Comparison of ENCODE assay signal across 9 cellular contexts in the genomic region with DNA sequence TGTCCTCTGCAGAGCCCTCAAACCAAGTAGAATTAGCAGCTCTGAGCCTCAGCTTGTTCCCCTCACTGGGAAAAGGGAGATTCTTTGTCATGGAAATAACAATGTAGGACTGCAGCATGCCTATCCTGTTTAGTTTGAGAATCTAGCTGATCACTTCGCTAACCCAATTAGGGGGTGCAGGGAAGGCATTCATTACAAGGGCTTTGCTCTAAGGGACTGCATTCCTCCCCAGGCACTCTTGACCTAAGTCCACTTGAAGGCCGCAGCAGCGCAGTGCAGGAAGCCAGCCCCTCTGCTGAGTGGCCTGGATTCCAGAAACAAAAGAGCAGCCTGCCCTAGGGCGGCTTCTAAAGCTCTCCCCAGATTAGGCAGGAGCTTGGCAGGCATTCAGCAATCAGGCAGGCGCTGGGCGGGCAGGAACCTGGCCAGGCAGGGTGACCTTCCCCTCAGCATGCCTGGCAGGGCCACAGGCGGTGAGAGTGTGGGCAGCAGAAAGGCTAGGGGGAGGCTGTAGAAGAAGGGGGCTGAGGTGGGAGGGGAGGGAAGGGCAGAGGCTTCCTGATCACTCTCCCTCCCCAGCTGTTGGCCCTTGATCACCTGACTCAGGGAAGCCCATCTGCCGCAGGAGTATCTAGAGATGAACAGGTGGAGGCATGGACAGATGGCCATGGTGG. TPM values are rescaled to one million over a fixed set of nuclear protein-coding genes. Genes with fewer than 3 reads are reported as not detected.
DNase-seq lines count a peak whose midpoint lies in the region; ATAC-seq and TF ChIP-seq lines count a peak whose summit lies in the region.
"Had no signal": no experiment of that assay in that cellular context is flagged by ENCODE, and none has a peak within 500 bp of the region (broad histone marks: within the 10 kb centered on the region; RNA-seq: fewer than 3 reads in every experiment).

No MANE protein-coding gene starts in this region.

- H3K36me3 ChIP-seq in NT2/D1 (ENCODE audit: insufficient read depth, insufficient read length, low read length) = no peaks in the 10 kb centered on the region
- H3K36me3 ChIP-seq in GM23248 (ENCODE audit: low read depth) = no peaks in the 10 kb centered on the region

- no peaks in the 10 kb centered on the region for H3K27me3 Mint-ChIP-seq in neural crest cell (ENCODE audit: low read depth)
- H3K27me3 Mint-ChIP-seq in natural killer cell treated with Interleukin-12 subunit alpha and Interleukin-12 subunit beta and Interleukin-15 and Interleukin-18, amount 100 ng/mL, for 72 hours = no peaks in the 10 kb centered on the region

- no peak overlapping the region for H2AFZ ChIP-seq in GM23248

- H3K9ac ChIP-seq in NT2/D1 (ENCODE audit: insufficient read length, low read depth) = no peak overlapping the region
- H3K9ac ChIP-seq in GM23248 = no peak overlapping the region

- 68 to 72% methylated on average over 8 of the region's 8 CpGs for WGBS in GM23248 (ENCODE audit: low coverage in 1 of 2, low lambda C conversion rate in 2 of 2, missing lambda C conversion rate in 2 of 2), 2 experiments

- H3K4me1 ChIP-seq in NT2/D1 (ENCODE audit: insufficient read depth, insufficient read length) (peaks cover 17% of the 10 kb centered on the region), GM23248 (ENCODE audit: insufficient read depth) (no peaks in the 10 kb centered on the region)

- H3K27ac ChIP-seq in GM23248 = no peak overlapping the region

- peaks cover 4% of the 10 kb centered on the region for H3K36me3 Mint-ChIP-seq in neural crest cell (ENCODE audit: low read depth)
- H3K36me3 Mint-ChIP-seq in natural killer cell treated with Interleukin-12 subunit alpha and Interleukin-12 subunit beta and Interleukin-15 and Interleukin-18, amount 100 ng/mL, for 72 hours = no peaks in the 10 kb centered on the region
- H3K36me3 Mint-ChIP-seq: memory B cell had no signal

- in situ Hi-C loops in GM23248 (cut with MboI) = no loop called here

- H3K27ac Mint-ChIP-seq in neural crest cell (ENCODE audit: unreplicated experiment) = peak overlapping the region; percentile 97
- peak overlapping the region in 1 of 2 donors; percentile 53 for H3K27ac Mint-ChIP-seq in natural killer cell treated with Interleukin-12 subunit alpha and Interleukin-12 subunit beta and Interleukin-15 and Interleukin-18, amount 100 ng/mL, for 72 hours
- H3K27ac Mint-ChIP-seq: memory B cell had no signal

- peaks cover 44% of the 10 kb centered on the region for H3K4me1 Mint-ChIP-seq in neural crest cell
- H3K4me1 Mint-ChIP-seq in natural killer cell treated with Interleukin-12 subunit alpha and Interleukin-12 subunit beta and Interleukin-15 and Interleukin-18, amount 100 ng/mL, for 72 hours (ENCODE audit: low read depth in 2 of 2) = peaks cover 5 to 40% of the 10 kb centered on the region in 2 donors

- no peaks in the 10 kb centered on the region for H3K79me2 ChIP-seq in GM23248 (ENCODE audit: insufficient read depth)

- no peak for ATAC-seq in natural killer cell treated with Interleukin-12 subunit alpha and Interleukin-12 subunit beta and Interleukin-15 and Interleukin-18, amount 100 ng/mL, for 72 hours

- H3K4me3 ChIP-seq in NT2/D1 (ENCODE audit: insufficient read length, low read depth) = no peak overlapping the region
- H3K4me3 ChIP-seq in fibroblast of villous mesenchyme (ENCODE audit: low read depth, low read length) = no peak overlapping the region
- H3K4me3 ChIP-seq in GM23248 = no peak overlapping the region

- no peaks in the 10 kb centered on the region for H3K9me3 Mint-ChIP-seq in neural crest cell
- H3K9me3 Mint-ChIP-seq in natural killer cell treated with Interleukin-12 subunit alpha and Interleukin-12 subunit beta and Interleukin-15 and Interleukin-18, amount 100 ng/mL, for 72 hours = no peaks in the 10 kb centered on the region
- H3K9me3 Mint-ChIP-seq: memory B cell had no signal

- H4K20me1 ChIP-seq in GM23248 (ENCODE audit: insufficient read depth) = no peaks in the 10 kb centered on the region

- peak overlapping the region; percentile 28 for H3K4me3 Mint-ChIP-seq in neural crest cell
- H3K4me3 Mint-ChIP-seq in natural killer cell treated with Interleukin-12 subunit alpha and Interleukin-12 subunit beta and Interleukin-15 and Interleukin-18, amount 100 ng/mL, for 72 hours = no peak overlapping the region
- H3K4me3 Mint-ChIP-seq: memory B cell had no signal

- POLR2A ChIA-PET in GM10248 (lab: Yijun Ruan, JAX) = no interaction called here

- H3K4me2 ChIP-seq in GM23248 (ENCODE audit: unreplicated experiment) = no peak overlapping the region

- H3K9me3 ChIP-seq in NT2/D1 (ENCODE audit: insufficient read depth, low read length) = no peaks in the 10 kb centered on the region
- no peaks in the 10 kb centered on the region for H3K9me3 ChIP-seq in GM23248 (ENCODE audit: low read depth)

- no peaks in the 10 kb centered on the region for H3F3A ChIP-seq in GM23248 (ENCODE audit: insufficient read depth)

- peak; percentile 84 for DNase-seq in DMS 273 treated with DMSO at 0.1 percent for 48 hours (lab: John Stamatoyannopoulos, UW)
- peak; percentile 96 for DNase-seq in NT2/D1 (ENCODE audit: low read depth, low spot score)
- DNase-seq in fibroblast of villous mesenchyme (ENCODE audit: low read depth) = peak; percentile 17
- peak; percentile 45 for DNase-seq in neural crest cell (ENCODE audit: low read depth, low spot score)
- no peak for DNase-seq in GM10248 (ENCODE audit: extremely low spot score)
- DNase-seq in NCI-H1417 treated with DMSO at 0.1 percent for 48 hours (lab: John Stamatoyannopoulos, UW) = no peak
- DNase-seq in GM23248 = no peak
- no peak for DNase-seq in natural killer cell treated with Interleukin-12 subunit alpha and Interleukin-12 subunit beta and Interleukin-15 and Interleukin-18, amount 100 ng/mL, for 72 hours (ENCODE audit: low spot score)

- no peaks in the 10 kb centered on the region for H3K27me3 ChIP-seq in NT2/D1 (ENCODE audit: insufficient read depth, insufficient read length)
- H3K27me3 ChIP-seq in GM23248 (replicated peaks; ENCODE audit: insufficient read depth) = peaks cover 7% of the 10 kb centered on the region; the same call in 1 of the 2 replicates

- H3K9me2 ChIP-seq in GM23248 (ENCODE audit: insufficient read depth) = no peaks in the 10 kb centered on the region

- TF ChIP-seq CTCF in fibroblast of villous mesenchyme (IDR thresholded peaks at IDR 0.05; ENCODE audit: insufficient read depth, low read depth, low read length) (no peak), neural crest cell (conservative IDR thresholded peaks at IDR 0.05) (no peak), GM10248 (IDR thresholded peaks at IDR 0.05; ENCODE audit: control extremely low read depth, extremely low read depth, low read depth, missing control alignments) (no peak)

- CTCF ChIA-PET in GM10248 (lab: Yijun Ruan, JAX) = interaction anchor here (0.6 to 1.2 kb wide), 3 partner anchors 19 to 89 kb away, joined by 3 read pairs; no protein-coding TSS in a partner anchor

RNA-seq across cellular contexts. Expression of gene CCNJL, which starts 24.8 kb away (rescaled TPM):
- total RNA-seq in fibroblast of villous mesenchyme = 0.86 and 1.3 TPM in 2 replicates
- total RNA-seq in neural crest cell = 28.7 and 29.7 TPM in 2 replicates
- 0.43 TPM in 1 of 2 replicates, not detected in the other for total RNA-seq in GM23248 (2014; rRNA removed; shearing (Covaris generic))
- 0.06 TPM in 1 of 2 replicates, not detected in the other for polyA plus RNA-seq in GM23248 (2016; fragmentation: Nextera tagmentation; extraction: Ambion mirVana)
- total RNA-seq in natural killer cell treated with Interleukin-12 subunit alpha and Interleukin-12 subunit beta and Interleukin-15 and Interleukin-18, amount 100 ng/mL, for 72 hours = 10 to 100 TPM in 1 of 2 donors, 1 to 10 TPM in 1; 5.6 to 20.1 TPM

RNA-seq across cellular contexts. Expression of gene FABP6, which starts 58.2 kb away (rescaled TPM):
- total RNA-seq in fibroblast of villous mesenchyme = not detected in 2 replicates
- 1.3 and 1.5 TPM in 2 replicates for total RNA-seq in neural crest cell
- total RNA-seq in GM23248 (2014; rRNA removed; shearing (Covaris generic)) = not detected in 2 replicates
- not detected in 2 replicates for polyA plus RNA-seq in GM23248 (2016; fragmentation: Nextera tagmentation; extraction: Ambion mirVana)
- total RNA-seq in natural killer cell treated with Interleukin-12 subunit alpha and Interleukin-12 subunit beta and Interleukin-15 and Interleukin-18, amount 100 ng/mL, for 72 hours = not detected

Comparison
In these comparisons a context has a peak if more than half of its experiments do, and no peak if none do; other contexts are left out.
1. DNase-seq: peak in DMS 273 treated with DMSO at 0.1 percent for 48 hours (single experiment), NT2/D1 (single experiment), fibroblast of villous mesenchyme (single experiment) and neural crest cell (single experiment); none in GM10248 (single experiment), NCI-H1417 treated with DMSO at 0.1 percent for 48 hours (single experiment), GM23248 (single experiment) and natural killer cell treated with Interleukin-12 subunit alpha and Interleukin-12 subunit beta and Interleukin-15 and Interleukin-18, amount 100 ng/mL, for 72 hours (single experiment).